Comparison of ENCODE assay signal across 8 cellular contexts in the genomic region with DNA sequence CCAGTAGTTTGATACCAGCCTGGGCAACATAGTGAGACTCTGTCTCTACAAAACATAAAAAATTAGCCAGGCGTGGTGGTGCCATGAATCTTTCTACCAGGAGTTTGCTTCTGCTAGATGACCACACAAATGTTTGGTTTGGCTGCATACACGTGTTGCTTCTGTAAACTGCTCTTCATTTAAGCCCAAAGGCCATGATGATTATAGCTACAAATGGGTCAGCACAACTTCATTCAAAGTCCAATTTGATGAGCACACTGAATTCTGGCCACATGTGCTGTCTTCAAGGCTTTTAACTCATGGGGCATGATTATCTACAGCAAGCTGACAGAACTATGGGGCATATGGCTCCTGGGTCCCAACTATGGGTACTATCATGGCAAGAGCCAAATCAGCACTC. TPM values are rescaled to one million over a fixed set of nuclear protein-coding genes. Genes with fewer than 3 reads are reported as not detected.
"Had no signal": no experiment of that assay in that cellular context is flagged by ENCODE, and none has a peak within 500 bp of the region (broad histone marks: within the 10 kb centered on the region; RNA-seq: fewer than 3 reads in every experiment).

No MANE protein-coding gene starts in this region.

- DNase-seq: GDM1, GF-D8 had no signal

- FAIRE-seq: G401.6, GM12878, GM12891, GM12892, GM18507, GM19239 had no signal

- H3K4me3 ChIP-seq: GM12878 had no signal

- ATAC-seq: GM12878 had no signal

RNA-seq across cellular contexts. Expression of gene DCT, which starts 46.3 kb away (rescaled TPM):
- total RNA-seq: GM12878 had no signal
